ENCODE assay signal across 10 cellular contexts in genomic region chr18:5630766-5631413, GRCh38.
DNase-seq lines count a peak whose midpoint lies in the region; ATAC-seq, FAIRE-seq and TF ChIP-seq lines count a peak whose summit lies in the region.
"Had no signal": no experiment of that assay in that cellular context is flagged by ENCODE, and none has a peak within 500 bp of the region (broad histone marks: within the 10 kb centered on the region; RNA-seq: fewer than 3 reads in every experiment).

No MANE protein-coding gene starts in this region.

- H3K4me3 ChIP-seq in ascending aorta (peak overlapping the region; percentile 73 to 85), kidney (ENCODE audit: low read length in 2 of 2) (peak overlapping the region; percentile 8 to 10), stomach (peak overlapping the region; percentile 59 to 88 (median 62))
- H3K4me3 ChIP-seq: K562 had no signal

- no peak for TF ChIP-seq EP300 in stomach (IDR thresholded peaks at IDR 0.05)

- no peaks in the 10 kb centered on the region for H3K36me3 ChIP-seq in ascending aorta
- H3K36me3 ChIP-seq in kidney (ENCODE audit: control insufficient read depth in 1 of 2, insufficient read depth in 2 of 2, low read length in 2 of 2) = no peaks in the 10 kb centered on the region
- no peaks in the 10 kb centered on the region for H3K36me3 ChIP-seq in stomach

- no peak for DNase-seq in activated T-cell treated with anti-CD3 and anti-CD28 coated beads, Interleukin-2, amount 50 U/mL, for 72 hours
- DNase-seq in activated T-cell treated with anti-CD3 and anti-CD28 coated beads, Interleukin-2, amount 50 U/mL, for 24 hours = no peak
- DNase-seq in ascending aorta (ENCODE audit: low spot score in 2 of 2) = no peak
- DNase-seq in kidney = peak; percentile 42
- no peak for DNase-seq in stomach
- DNase-seq in GM19238 (ENCODE audit: insufficient read length, low spot score) = no peak
- no peak for DNase-seq in midbrain (lab: John Stamatoyannopoulos, UW)

- TF ChIP-seq POLR2A in stomach (IDR thresholded peaks at IDR 0.05) = no peak

- ATAC-seq in activated T-cell treated with anti-CD3 and anti-CD28 coated beads, Interleukin-2, amount 50 U/mL, for 72 hours (replicated peaks in 1 of 2) = no peak
- ATAC-seq in HG02588 (IDR thresholded peaks at IDR 0.05; ENCODE audit: unreplicated experiment) = no peak

- peaks cover 0 to 4% of the 10 kb centered on the region in 2 donors for H3K9me3 Mint-ChIP-seq in activated T-cell treated with anti-CD3 and anti-CD28 coated beads, Interleukin-2, amount 50 U/mL, for 72 hours
- H3K9me3 Mint-ChIP-seq in activated T-cell treated with anti-CD3 and anti-CD28 coated beads, Interleukin-2, amount 50 U/mL, for 24 hours = no peaks in the 10 kb centered on the region

- intact Hi-C loops in ascending aorta (cut with DNase I) (no loop called here), kidney (cut with DNase I) (no loop called here), stomach (cut with DNase I; ENCODE audit: low total_unique reads) (no loop called here)

- no peaks in the 10 kb centered on the region for H3K36me3 Mint-ChIP-seq in activated T-cell treated with anti-CD3 and anti-CD28 coated beads, Interleukin-2, amount 50 U/mL, for 72 hours (ENCODE audit: insufficient read depth in 2 of 2)
- no peaks in the 10 kb centered on the region for H3K36me3 Mint-ChIP-seq in activated T-cell treated with anti-CD3 and anti-CD28 coated beads, Interleukin-2, amount 50 U/mL, for 24 hours (ENCODE audit: low read depth)

- WGBS in stomach, 5 donors = 41 to 42% (median 41%) methylated on average over 19 of the region's 19 CpGs

- H3K4me3 Mint-ChIP-seq in activated T-cell treated with anti-CD3 and anti-CD28 coated beads, Interleukin-2, amount 50 U/mL, for 72 hours = peak overlapping the region; percentile 18 to 34
- H3K4me3 Mint-ChIP-seq in activated T-cell treated with anti-CD3 and anti-CD28 coated beads, Interleukin-2, amount 50 U/mL, for 24 hours = no peak overlapping the region

- TF ChIP-seq CTCF in ascending aorta (IDR thresholded peaks at IDR 0.05) (no peak), kidney (IDR thresholded peaks at IDR 0.05; ENCODE audit: borderline replicate concordance, extremely low read depth, insufficient read depth) (no peak), stomach (IDR thresholded peaks at IDR 0.05) (no peak)

- H3K27me3 Mint-ChIP-seq in activated T-cell treated with anti-CD3 and anti-CD28 coated beads, Interleukin-2, amount 50 U/mL, for 72 hours (ENCODE audit: low read depth) = peaks cover 53% of the 10 kb centered on the region
- H3K27me3 Mint-ChIP-seq in activated T-cell treated with anti-CD3 and anti-CD28 coated beads, Interleukin-2, amount 50 U/mL, for 24 hours = peaks cover 50% of the 10 kb centered on the region

- H3K9me3 ChIP-seq in ascending aorta = no peaks in the 10 kb centered on the region
- no peaks in the 10 kb centered on the region for H3K9me3 ChIP-seq in kidney (ENCODE audit: control insufficient read depth in 1 of 2, low read length in 2 of 2)
- no peaks in the 10 kb centered on the region for H3K9me3 ChIP-seq in stomach

- no peaks in the 10 kb centered on the region for H3K4me1 Mint-ChIP-seq in activated T-cell treated with anti-CD3 and anti-CD28 coated beads, Interleukin-2, amount 50 U/mL, for 72 hours (ENCODE audit: low read depth)
- H3K4me1 Mint-ChIP-seq in activated T-cell treated with anti-CD3 and anti-CD28 coated beads, Interleukin-2, amount 50 U/mL, for 24 hours (ENCODE audit: low read depth) = peaks cover 6% of the 10 kb centered on the region

- H3K27ac ChIP-seq in ascending aorta = no peak overlapping the region
- H3K27ac ChIP-seq in kidney (ENCODE audit: low read depth in 2 of 2, low read length in 2 of 2) = no peak overlapping the region
- no peak overlapping the region for H3K27ac ChIP-seq in stomach
- H3K27ac ChIP-seq: VCaP had no signal

- no peak overlapping the region for H3K9ac ChIP-seq in kidney (ENCODE audit: low read length in 2 of 2)

- no peak overlapping the region for H3K27ac Mint-ChIP-seq in activated T-cell treated with anti-CD3 and anti-CD28 coated beads, Interleukin-2, amount 50 U/mL, for 72 hours
- H3K27ac Mint-ChIP-seq in activated T-cell treated with anti-CD3 and anti-CD28 coated beads, Interleukin-2, amount 50 U/mL, for 24 hours = no peak overlapping the region

- FAIRE-seq in kidney (lab: Jason Lieb, UNC) = no peak
- FAIRE-seq: K562 had no signal

- H3K27me3 ChIP-seq in ascending aorta (no peaks in the 10 kb centered on the region), stomach (peaks cover 0 to 60% (median 34%) of the 10 kb centered on the region in 3 donors)

- H3K4me1 ChIP-seq in ascending aorta = peaks cover 0 to 4% of the 10 kb centered on the region in 2 donors
- H3K4me1 ChIP-seq in kidney (ENCODE audit: control insufficient read depth in 1 of 2, insufficient read depth in 1 of 2, low read depth in 1 of 2, low read length in 2 of 2) = peaks cover 3 to 14% of the 10 kb centered on the region in 2 donors
- peaks cover 18 to 36% (median 30%) of the 10 kb centered on the region in 4 donors for H3K4me1 ChIP-seq in stomach

Comparison
In these comparisons a context has a peak if more than half of its experiments do, and no peak if none do; other contexts are left out.
1. H3K4me3 ChIP-seq: peak in every context shown above with its lines; median percentile 79 in ascending aorta; 62 in stomach; 9 in kidney.